In the genomic region with DNA sequence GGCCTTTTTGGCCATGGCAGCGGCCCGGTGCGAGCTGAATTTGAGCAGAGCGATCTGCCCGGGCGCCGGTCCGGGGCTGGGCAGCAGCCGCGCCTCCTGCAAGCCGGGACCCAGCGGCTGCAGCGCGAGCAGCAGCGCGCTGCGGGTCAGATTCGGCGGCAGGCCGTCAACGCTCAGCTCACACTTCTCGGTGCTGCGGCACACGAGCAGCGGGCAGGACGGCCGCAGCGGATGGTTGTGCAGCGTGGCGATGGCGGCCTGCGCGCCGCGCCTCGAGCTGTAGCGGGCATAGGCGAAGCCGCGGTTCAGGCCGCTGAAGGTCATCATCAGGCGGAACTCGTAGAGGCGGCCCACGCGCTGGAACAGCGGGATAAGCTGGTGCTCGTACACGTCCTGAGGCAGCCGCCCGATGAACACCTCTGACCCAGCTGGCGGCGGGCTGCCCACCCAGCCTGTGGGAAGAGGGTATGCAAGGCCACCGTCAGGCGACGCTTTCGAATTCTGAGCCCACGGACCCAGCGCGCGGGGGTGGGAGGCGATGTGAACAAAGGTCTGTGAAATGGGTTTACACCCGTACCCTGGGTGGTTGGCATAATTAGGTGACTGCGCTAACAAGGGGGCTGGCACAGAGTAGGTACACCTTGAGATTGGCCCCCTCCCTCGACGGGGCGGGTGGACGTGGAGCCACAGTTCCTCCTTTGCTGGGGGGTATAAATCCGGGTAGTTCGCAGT, we compare ENCODE assay signal across 1 cellular context.
TF ChIP-seq lines count a peak whose summit lies in the region.

No MANE protein-coding gene starts in this region.

TF ChIP-seq in HCT116, 20 proteins besides CTCF, POLR2A, EP300 and RAD21 (continued from another document):
- no peak for TF ChIP-seq REST (IDR thresholded peaks at IDR 0.05; ENCODE audit: low read depth)
- TF ChIP-seq EGR1 (IDR thresholded peaks at IDR 0.05; ENCODE audit: low read depth): no peak
- TF ChIP-seq, protein P1, sequence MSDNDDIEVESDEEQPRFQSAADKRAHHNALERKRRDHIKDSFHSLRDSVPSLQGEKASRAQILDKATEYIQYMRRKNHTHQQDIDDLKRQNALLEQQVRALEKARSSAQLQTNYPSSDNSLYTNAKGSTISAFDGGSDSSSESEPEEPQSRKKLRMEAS (IDR thresholded peaks at IDR 0.05): no peak
TF ChIP-seq in HCT116: peak in this region for 0.
